Comparison of ENCODE assay signal across 8 cellular contexts in genomic region chr1:227945891-227946623, GRCh38. TPM values are rescaled to one million over a fixed set of nuclear protein-coding genes. Genes with fewer than 3 reads are reported as not detected.
A peak's percentile ranks its signal among the peaks of the same experiment; 100 is the strongest.
DNase-seq lines count a peak whose midpoint lies in the region; ATAC-seq, FAIRE-seq and TF ChIP-seq lines count a peak whose summit lies in the region.

No MANE protein-coding gene starts in this region.

- H3K9me3 ChIP-seq in HAP-1, result no peaks in the 10 kb centered on the region
- no peaks in the 10 kb centered on the region for H3K9me3 ChIP-seq in PC-9 (ENCODE audit: insufficient read depth, low read depth)
- H3K9me3 ChIP-seq in mesenchymal stem cell (ENCODE audit: control insufficient read depth, low read length), result no peaks in the 10 kb centered on the region
- no peaks in the 10 kb centered on the region for H3K9me3 ChIP-seq in upper lobe of left lung

- BruUV-seq in PC-9 (replicated peaks; lab: Mats Ljungman, UMichigan), result no TSS peak

- H3K23ac ChIP-seq in mesenchymal stem cell (ENCODE audit: low read length in 2 of 2), result no peak overlapping the region

- WGBS in mesenchymal stem cell, result 42% methylated on average over 18 of the region's 19 CpGs
- 17 to 25% methylated on average over 14 to 19 of the region's 19 CpGs for WGBS in upper lobe of left lung, 2 donors

- peaks cover 18% of the 10 kb centered on the region; the same call in 1 of the 2 replicates for H3F3A ChIP-seq in PC-9 (ENCODE audit: insufficient read depth, low read depth)

- CTCF ChIA-PET in PC-9 (lab: Charles Lee), result interaction anchor here (0.6 to 1.7 kb wide), 7 partner anchors 8 to 187 kb away, joined by 3 to 10 read pairs (median 4); no protein-coding TSS in a partner anchor

- POLR2A ChIA-PET in PC-9 (lab: Charles Lee; ENCODE audit: unreplicated experiment), result interaction anchor here (0.5 to 1.0 kb wide), 5 partner anchors 158 to 1452 kb away, joined by 3 to 16 read pairs (median 3); no protein-coding TSS in a partner anchor

- H2BK120ac ChIP-seq in mesenchymal stem cell (ENCODE audit: low read depth, low read length), result no peak overlapping the region

- peak overlapping the region; percentile 68 for H3K9ac ChIP-seq in mesenchymal stem cell (ENCODE audit: low read length)

- H2AFZ ChIP-seq in PC-9 (no peak overlapping the region), mesenchymal stem cell (ENCODE audit: low read depth, low read length) (no peak overlapping the region)

- no peak for FAIRE-seq in GM12891 (lab: Jason Lieb, UNC)

- H4K91ac ChIP-seq in mesenchymal stem cell (ENCODE audit: low read length), result no peak overlapping the region

- no peak overlapping the region for H2BK15ac ChIP-seq in mesenchymal stem cell (ENCODE audit: low read depth, poor library complexity, severe bottlenecking)

- in situ Hi-C loops in HAP-1 (cut with MboI; ENCODE audit: low sequenced_read_pairs), result no loop called here

- H4K8ac ChIP-seq in mesenchymal stem cell (ENCODE audit: low read length), result no peak overlapping the region

- intact Hi-C loops in PC-9 (cut with micrococcal nuclease; ENCODE audit: unreplicated experiment), result loop anchor here (1.0 kb wide), 7 partner anchors 31 to 383 kb away; partner anchors contain the start of gene ZNF678

- H3K4me2 ChIP-seq in PC-9, result peak overlapping the region; percentile 86
- H3K4me2 ChIP-seq in mesenchymal stem cell (ENCODE audit: low read length, poor library complexity, severe bottlenecking), result peak overlapping the region; percentile 60

- H3K4me1 ChIP-seq in HAP-1 (no peaks in the 10 kb centered on the region), PC-9 (replicated peaks; ENCODE audit: insufficient read depth) (peaks cover 23% of the 10 kb centered on the region), mesenchymal stem cell (ENCODE audit: control insufficient read depth, insufficient read depth, low read depth, low read length) (peaks cover 44% of the 10 kb centered on the region), upper lobe of left lung (peaks cover 28 to 38% (median 33%) of the 10 kb centered on the region in 4 donors)

- H3K14ac ChIP-seq in mesenchymal stem cell (ENCODE audit: low read length in 2 of 2), result no peak overlapping the region

- H3K4me3 ChIP-seq in HAP-1, result peak overlapping the region; percentile 38; the same call in 1 of the 2 replicates
- H3K4me3 ChIP-seq in PC-9, result peak overlapping the region; percentile 64; the same call in 1 of the 2 replicates
- peak overlapping the region; percentile 48 to 85 for H3K4me3 ChIP-seq in mesenchymal stem cell (ENCODE audit: insufficient read depth in 1 of 2, low read depth in 1 of 2, low read length in 2 of 2)
- peak overlapping the region in 3 of 4 donors; percentile 52 to 65 (median 61) for H3K4me3 ChIP-seq in upper lobe of left lung

- peak overlapping the region; percentile 3 for H2AK5ac ChIP-seq in mesenchymal stem cell (ENCODE audit: low read length, severe bottlenecking)

- H4K20me1 ChIP-seq in PC-9 (ENCODE audit: insufficient read depth), result no peaks in the 10 kb centered on the region

- no peak overlapping the region for H2BK12ac ChIP-seq in mesenchymal stem cell (ENCODE audit: low read length in 2 of 2)

- H3K4ac ChIP-seq in mesenchymal stem cell (ENCODE audit: low read depth in 1 of 2, low read length in 2 of 2), result no peak overlapping the region

- no peak for TF ChIP-seq EP300 in upper lobe of left lung (IDR thresholded peaks at IDR 0.05)

- H2BK5ac ChIP-seq in mesenchymal stem cell (ENCODE audit: low read depth, low read length, poor library complexity, severe bottlenecking), result peak overlapping the region; percentile 6

- H3K9me2 ChIP-seq in PC-9 (ENCODE audit: insufficient read depth), result no peaks in the 10 kb centered on the region

- H3K27ac ChIP-seq in PC-9 (peak overlapping the region; percentile 62), mesenchymal stem cell (ENCODE audit: low read length, poor library complexity, severe bottlenecking) (peak overlapping the region; percentile 55), upper lobe of left lung (peak overlapping the region; percentile 49 to 67 (median 60))

- TF ChIP-seq CTCF in PC-9 (conservative IDR thresholded peaks at IDR 0.05) (no peak), upper lobe of left lung (IDR thresholded peaks at IDR 0.05) (no peak)

- no peak overlapping the region for H3K18ac ChIP-seq in mesenchymal stem cell (ENCODE audit: low read depth in 1 of 2, low read length in 2 of 2)

- peaks cover 15% of the 10 kb centered on the region for H3K79me2 ChIP-seq in PC-9 (ENCODE audit: low read depth)

- H3K79me1 ChIP-seq in mesenchymal stem cell (replicated peaks; ENCODE audit: low read length, poor library complexity, severe bottlenecking), result peaks cover 29% of the 10 kb centered on the region

- TF ChIP-seq POLR2A in upper lobe of left lung (IDR thresholded peaks at IDR 0.05) (peak in 1 of 4 donors; percentile 12), GM12891 (IDR thresholded peaks at IDR 0.05; ENCODE audit: low read depth, low read length) (no peak)

- H3K36me3 ChIP-seq in HAP-1 (replicated peaks) (no peaks in the 10 kb centered on the region), PC-9 (ENCODE audit: low read depth) (no peaks in the 10 kb centered on the region), mesenchymal stem cell (ENCODE audit: control insufficient read depth in 1 of 2, insufficient read depth in 2 of 2, low read depth in 1 of 2, low read length in 2 of 2) (peaks cover 0 to 10% of the 10 kb centered on the region in 2 experiments), upper lobe of left lung (no peaks in the 10 kb centered on the region)

- no peaks in the 10 kb centered on the region for H3K27me3 ChIP-seq in HAP-1 (ENCODE audit: low read depth)
- no peaks in the 10 kb centered on the region for H3K27me3 ChIP-seq in PC-9 (ENCODE audit: insufficient read depth, low read depth)
- H3K27me3 ChIP-seq in mesenchymal stem cell (ENCODE audit: control insufficient read depth in 1 of 2, insufficient read depth in 1 of 2, low read length in 2 of 2), result peaks cover 0 to 10% of the 10 kb centered on the region in 2 experiments
- peaks cover 0 to 9% (median 1%) of the 10 kb centered on the region in 4 donors for H3K27me3 ChIP-seq in upper lobe of left lung

- DNase-seq in NCI-H2081 (lab: John Stamatoyannopoulos, UW) (peak; percentile 64 to 65), NCI-H2081 treated with DMSO at 0.1 percent for 48 hours (lab: John Stamatoyannopoulos, UW) (no peak), HAP-1 (ENCODE audit: low spot score in 2 of 2) (no peak), PC-9 (peak; percentile 89 to 95), dermis blood vessel endothelial cell (peak; percentile 91), mesenchymal stem cell (peak; percentile 65), upper lobe of left lung (peak; percentile 87 to 88), GM12891 (ENCODE audit: insufficient read length, low spot score) (no peak)

- ATAC-seq in upper lobe of left lung (ENCODE audit: low FRiP score in 2 of 2), result peak; percentile 68 to 76

TF ChIP-seq in GM12891, 5 proteins besides CTCF, POLR2A, EP300 and RAD21:
- no peak for TF ChIP-seq POLR2AphosphoS5 (IDR thresholded peaks at IDR 0.05; ENCODE audit: low read depth, low read length)
- TF ChIP-seq POU2F2 (IDR thresholded peaks at IDR 0.05; ENCODE audit: low read depth, low read length), result no peak
- TF ChIP-seq PAX5 (IDR thresholded peaks at IDR 0.05; ENCODE audit: insufficient read depth, low read length, severe bottlenecking), result no peak
- TF ChIP-seq SPI1 (IDR thresholded peaks at IDR 0.05; ENCODE audit: low read depth, low read length), result no peak
- TF ChIP-seq TAF1 (IDR thresholded peaks at IDR 0.05; ENCODE audit: low read depth, low read length), result no peak

RNA-seq across cellular contexts. Expression of gene WNT9A, which starts 1.7 kb away (rescaled TPM):
- total RNA-seq in PC-9 (2021) (42.2 and 42.4 TPM in 2 replicates), dermis blood vessel endothelial cell (1.8 and 2.9 TPM in 2 replicates), upper lobe of left lung (10 to 100 TPM in 4 of 6 donors, 1 to 10 TPM in 2; 4.2 to 15.5 (median 10.9) TPM)
- 0.12 TPM for polyA plus RNA-seq in mesenchymal stem cell (2013, experiment 1 of 2)
- 0.12 TPM for polyA plus RNA-seq in mesenchymal stem cell (2013, experiment 2 of 2)
- polyA plus RNA-seq in GM12891 (2012; ENCODE audit: low read depth, missing spikeins), result not detected

Comparison
In these comparisons a context has a peak if more than half of its experiments do, and no peak if none do; other contexts are left out.
1. DNase-seq: peak in NCI-H2081 (2 of 2), PC-9 (2 of 2), dermis blood vessel endothelial cell (single experiment), mesenchymal stem cell (single experiment) and upper lobe of left lung (2 of 2); none in NCI-H2081 treated with DMSO at 0.1 percent for 48 hours (single experiment), HAP-1 (0 of 2) and GM12891 (single experiment).
2. Peak in every context shown above with its lines, with median percentiles within 50 percentile points of each other: H3K4me3 ChIP-seq and H3K27ac ChIP-seq.